6 cellular contexts compared by ENCODE assay signal in genomic region chrY:14444550-14444949, GRCh38.
"Had no signal": no experiment of that assay in that cellular context is flagged by ENCODE, and none has a peak within 500 bp of the region (broad histone marks: within the 10 kb centered on the region; RNA-seq: fewer than 3 reads in every experiment).

No MANE protein-coding gene starts in this region.

- H3K27ac ChIP-seq: HL-60 had no signal

- DNase-seq: H9, HCEC 1CT had no signal

- H3K27ac Mint-ChIP-seq: GM23338, H9, IgD-negative memory B cell had no signal

- H3K4me3 Mint-ChIP-seq: GM23338, H9, IgD-negative memory B cell had no signal

- H3K4me1 Mint-ChIP-seq: GM23338, H9, IgD-negative memory B cell had no signal

- H3K9me3 Mint-ChIP-seq: GM23338, H9, IgD-negative memory B cell had no signal

- ATAC-seq: GM23338, HepG2 had no signal

- H3K27me3 Mint-ChIP-seq: IgD-negative memory B cell had no signal

- H3K36me3 Mint-ChIP-seq: IgD-negative memory B cell had no signal

- H3K4me3 ChIP-seq: GM23338 had no signal
